Comparison of ENCODE assay signal across 16 cellular contexts in genomic region chr9:128497824-128498610, GRCh38.
"Had no signal": no experiment of that assay in that cellular context is flagged by ENCODE, and none has a peak within 500 bp of the region (broad histone marks: within the 10 kb centered on the region; RNA-seq: fewer than 3 reads in every experiment).

No MANE protein-coding gene starts in this region.

- H3K9me3 ChIP-seq: lower lobe of right lung, prostate gland, testis had no signal

- H3K27ac ChIP-seq: lower lobe of right lung, prostate gland, testis had no signal

- DNase-seq: activated CD4-positive, alpha-beta memory T cell treated with anti-CD3 and anti-CD28 coated beads, Interleukin-2, amount 10 ng/mL, durations not matched to agents 7 days and 5 days; activated CD4-positive, alpha-beta T cell treated with anti-CD3 and anti-CD28 coated beads for 36 hours; activated CD8-positive, alpha-beta memory T cell treated with anti-CD3 and anti-CD28 coated beads, Interleukin-2, amount 50 U/mL, for 48 hours; activated naive CD4-positive, alpha-beta T cell treated with anti-CD3 and anti-CD28 coated beads for 36 hours; central memory CD4-positive, alpha-beta T cell; effector memory CD8-positive, alpha-beta T cell; lower lobe of right lung; naive thymus-derived CD8-positive, alpha-beta T cell; stimulated activated CD4-positive, alpha-beta T cell treated with anti-CD3 and anti-CD28 coated beads, Interleukin-12 subunit alpha, Interleukin-12 subunit beta, amount 100 ng/mL, for 4 hours; stimulated activated naive CD4-positive, alpha-beta T cell; T-cell; T1000; testis had no signal

- ATAC-seq: activated CD4-positive, alpha-beta T cell treated with anti-CD3 and anti-CD28 coated beads for 36 hours; effector memory CD8-positive, alpha-beta T cell; lower lobe of right lung; naive thymus-derived CD8-positive, alpha-beta T cell; sciatic nerve; T-cell had no signal

- H3K27me3 ChIP-seq: testis had no signal

- H3K4me3 Mint-ChIP-seq: activated CD4-positive, alpha-beta memory T cell treated with anti-CD3 and anti-CD28 coated beads, Interleukin-2, amount 10 ng/mL, durations not matched to agents 7 days and 5 days; activated CD4-positive, alpha-beta T cell treated with anti-CD3 and anti-CD28 coated beads for 36 hours; activated naive CD4-positive, alpha-beta T cell treated with anti-CD3 and anti-CD28 coated beads for 36 hours; activated T-helper 1 cell treated with anti-CD3 and anti-CD28 coated beads, Interleukin-12 subunit alpha, Interleukin-12 subunit beta, Interleukin-2, Interleukin-4 antibody, amounts not matched to agents 30 ng/mL and 10 ng/mL and 1 ng/mL, durations not matched to agents 14 hours and 24 hours and 36 hours; effector memory CD8-positive, alpha-beta T cell; naive thymus-derived CD8-positive, alpha-beta T cell; T-cell had no signal

- H3K27me3 Mint-ChIP-seq: activated CD4-positive, alpha-beta memory T cell treated with anti-CD3 and anti-CD28 coated beads, Interleukin-2, amount 10 ng/mL, durations not matched to agents 7 days and 5 days; activated CD4-positive, alpha-beta T cell treated with anti-CD3 and anti-CD28 coated beads for 36 hours; effector memory CD8-positive, alpha-beta T cell; naive thymus-derived CD8-positive, alpha-beta T cell; T-cell had no signal

- H3K4me1 Mint-ChIP-seq: activated CD4-positive, alpha-beta memory T cell treated with anti-CD3 and anti-CD28 coated beads, Interleukin-2, amount 10 ng/mL, durations not matched to agents 7 days and 5 days; activated CD4-positive, alpha-beta T cell treated with anti-CD3 and anti-CD28 coated beads for 36 hours had no signal

- H3K27ac Mint-ChIP-seq: activated CD4-positive, alpha-beta memory T cell treated with anti-CD3 and anti-CD28 coated beads, Interleukin-2, amount 10 ng/mL, durations not matched to agents 7 days and 5 days; activated CD4-positive, alpha-beta T cell treated with anti-CD3 and anti-CD28 coated beads for 36 hours; activated naive CD4-positive, alpha-beta T cell treated with anti-CD3 and anti-CD28 coated beads for 36 hours; activated T-helper 1 cell treated with anti-CD3 and anti-CD28 coated beads, Interleukin-12 subunit alpha, Interleukin-12 subunit beta, Interleukin-2, Interleukin-4 antibody, amounts not matched to agents 30 ng/mL and 10 ng/mL and 1 ng/mL, durations not matched to agents 14 hours and 24 hours and 36 hours; effector memory CD8-positive, alpha-beta T cell; naive thymus-derived CD8-positive, alpha-beta T cell; T-cell had no signal

- H3K4me3 ChIP-seq: lower lobe of right lung, prostate gland, testis had no signal

- H3K9me3 Mint-ChIP-seq: activated CD4-positive, alpha-beta memory T cell treated with anti-CD3 and anti-CD28 coated beads, Interleukin-2, amount 10 ng/mL, durations not matched to agents 7 days and 5 days; activated naive CD4-positive, alpha-beta T cell treated with anti-CD3 and anti-CD28 coated beads for 36 hours; activated T-helper 1 cell treated with anti-CD3 and anti-CD28 coated beads, Interleukin-12 subunit alpha, Interleukin-12 subunit beta, Interleukin-2, Interleukin-4 antibody, amounts not matched to agents 30 ng/mL and 10 ng/mL and 1 ng/mL, durations not matched to agents 14 hours and 24 hours and 36 hours; effector memory CD8-positive, alpha-beta T cell; naive thymus-derived CD8-positive, alpha-beta T cell; T-cell had no signal

- H3K4me1 ChIP-seq: prostate gland, testis had no signal
